In genomic region chr10:73494877-73495225, GRCh38 we compare ENCODE assay signal across 8 cellular contexts. TPM values are rescaled to one million over a fixed set of nuclear protein-coding genes. Genes with fewer than 3 reads are reported as not detected.
DNase-seq lines count a peak whose midpoint lies in the region; ATAC-seq lines count a peak whose summit lies in the region.

No MANE protein-coding gene starts in this region.

- peak; percentile 2 for ATAC-seq in central memory CD8-positive, alpha-beta T cell (replicated peaks; ENCODE audit: extremely low read depth, poor library complexity, severe bottlenecking)

- H3K27ac Mint-ChIP-seq in central memory CD8-positive, alpha-beta T cell (ENCODE audit: low read depth), result peak overlapping the region; percentile 77

- peaks cover 5% of the 10 kb centered on the region for H3K36me3 Mint-ChIP-seq in central memory CD8-positive, alpha-beta T cell (ENCODE audit: insufficient read depth)

- H3K9ac ChIP-seq in HUES6 (ENCODE audit: low read length) (peak overlapping the region; percentile 90), mucosa of rectum (ENCODE audit: low read depth in 1 of 2, low read length in 2 of 2) (peak overlapping the region; percentile 94 to 98)

- no peaks in the 10 kb centered on the region for H3K9me3 Mint-ChIP-seq in central memory CD8-positive, alpha-beta T cell

- H3K4me1 Mint-ChIP-seq in central memory CD8-positive, alpha-beta T cell, result peaks cover 57% of the 10 kb centered on the region

- H3K4me3 ChIP-seq in HUES6 (ENCODE audit: low read depth, low read length) (peak overlapping the region; percentile 98), mucosa of rectum (ENCODE audit: low read length in 2 of 2) (peak overlapping the region; percentile 93 to 94)

- peak overlapping the region; percentile 80 for H3K4me3 Mint-ChIP-seq in central memory CD8-positive, alpha-beta T cell

- H3K9me3 ChIP-seq in HUES6 (ENCODE audit: control insufficient read depth, insufficient read depth, low read depth, low read length), result no peaks in the 10 kb centered on the region
- H3K9me3 ChIP-seq in mucosa of rectum (ENCODE audit: control insufficient read depth in 2 of 2, low read length in 2 of 2), result no peaks in the 10 kb centered on the region

- H3K27me3 ChIP-seq in HUES6 (ENCODE audit: control insufficient read depth, insufficient read depth, low read length), result no peaks in the 10 kb centered on the region
- no peaks in the 10 kb centered on the region for H3K27me3 ChIP-seq in mucosa of rectum (ENCODE audit: control insufficient read depth in 2 of 2, insufficient read depth in 2 of 2, low read length in 2 of 2)

- peaks cover 11% of the 10 kb centered on the region for H3K4me1 ChIP-seq in HUES6 (ENCODE audit: control insufficient read depth, insufficient read depth, low read length)
- peaks cover 12 to 18% of the 10 kb centered on the region in 2 donors for H3K4me1 ChIP-seq in mucosa of rectum (ENCODE audit: control insufficient read depth in 2 of 2, insufficient read depth in 2 of 2, low read length in 2 of 2)

- H3K36me3 ChIP-seq in HUES6 (ENCODE audit: control insufficient read depth, insufficient read depth, low read length), result peaks cover 25% of the 10 kb centered on the region
- peaks cover 17 to 23% of the 10 kb centered on the region in 2 donors for H3K36me3 ChIP-seq in mucosa of rectum (ENCODE audit: control insufficient read depth in 2 of 2, insufficient read depth in 2 of 2, low read length in 2 of 2)

- H3K27ac ChIP-seq in HUES6 (ENCODE audit: low read depth, low read length) (peak overlapping the region; percentile 80; the same call in 1 of the 2 replicates), mucosa of rectum (ENCODE audit: low read depth in 2 of 2, low read length in 2 of 2) (peak overlapping the region; percentile 98 to 99)

- DNase-seq in A172 (ENCODE audit: low spot score) (peak; percentile 8), NCI-H2171 treated with DMSO at 0.1 percent for 48 hours (lab: John Stamatoyannopoulos, UW) (no peak), NCI-H2196 treated with DMSO at 0.1 percent for 48 hours (lab: John Stamatoyannopoulos, UW; ENCODE audit: unreplicated experiment) (no peak), NCI-H1048 (lab: John Stamatoyannopoulos, UW) (no peak), NCI-H128 (lab: John Stamatoyannopoulos, UW; ENCODE audit: unreplicated experiment) (no peak)
- DNase-seq in central memory CD8-positive, alpha-beta T cell (ENCODE audit: low spot score in 2 of 2), result no peak

- no peaks in the 10 kb centered on the region for H3K27me3 Mint-ChIP-seq in central memory CD8-positive, alpha-beta T cell

RNA-seq across cellular contexts. Expression of gene PPP3CB, which starts 1.0 kb away (rescaled TPM):
- 17.2 and 17.6 TPM in 2 replicates for total RNA-seq in A172 (2014; rRNA removed; shearing (Covaris generic))
